In the genomic region with DNA sequence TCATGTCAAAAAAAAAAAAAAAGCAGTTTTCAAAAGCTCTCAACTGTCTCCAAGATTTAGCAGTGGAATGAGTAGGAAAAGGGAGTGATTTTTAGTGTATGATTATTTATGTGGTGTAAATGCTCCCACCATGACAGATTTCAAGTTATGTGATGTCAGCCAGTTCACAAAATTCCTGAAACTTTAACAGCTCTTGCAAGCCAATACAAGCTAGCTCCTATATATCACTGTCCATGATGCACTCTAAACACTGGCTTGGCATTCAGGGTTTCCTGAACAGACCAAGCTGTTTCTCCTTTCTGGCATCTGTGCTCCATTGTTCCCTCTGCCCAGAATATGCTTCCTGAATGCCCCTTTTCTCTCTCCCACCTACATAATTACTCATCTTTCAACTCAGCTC, we compare ENCODE assay signal across 1 cellular context.
TF ChIP-seq lines count a peak whose summit lies in the region.

No MANE protein-coding gene starts in this region.

TF ChIP-seq in IMR-90, 13 proteins besides CTCF, POLR2A, EP300 and RAD21:
- TF ChIP-seq RFX5 (IDR thresholded peaks at IDR 0.05; ENCODE audit: low read depth, low read length) (no peak), FOS (IDR thresholded peaks at IDR 0.05; ENCODE audit: low read depth, low read length) (no peak), CHD1 (IDR thresholded peaks at IDR 0.05; ENCODE audit: low read depth, low read length) (no peak), BHLHE40 (IDR thresholded peaks at IDR 0.05; ENCODE audit: low read depth, low read length) (no peak), SMC3 (IDR thresholded peaks at IDR 0.05; ENCODE audit: low read depth, low read length) (no peak)
TF ChIP-seq in IMR-90: peak in this region for 0.
